Comparison of ENCODE assay signal across 11 cellular contexts in genomic region chr14:80390911-80391310, GRCh38.
DNase-seq lines count a peak whose midpoint lies in the region; ATAC-seq, FAIRE-seq and TF ChIP-seq lines count a peak whose summit lies in the region.
"Had no signal": no experiment of that assay in that cellular context is flagged by ENCODE, and none has a peak within 500 bp of the region (broad histone marks: within the 10 kb centered on the region; RNA-seq: fewer than 3 reads in every experiment).

No MANE protein-coding gene starts in this region.

- no peaks in the 10 kb centered on the region for H4K20me1 ChIP-seq in neural cell (ENCODE audit: insufficient read depth)

- H3K9ac ChIP-seq in neural cell (ENCODE audit: low read length): no peak overlapping the region

- H3K9me2 ChIP-seq in neural cell (ENCODE audit: insufficient read depth, low read length): no peaks in the 10 kb centered on the region

- ATAC-seq in esophagus mucosa (peak; percentile 92), HG03139 (IDR thresholded peaks at IDR 0.05; ENCODE audit: unreplicated experiment) (no peak)

- DNase-seq in ELR (ENCODE audit: low read depth) (peak; percentile 84), RCC 7860 (ENCODE audit: low spot score) (peak; percentile 85), CD1c-positive myeloid dendritic cell (ENCODE audit: extremely low spot score) (no peak), NCI-H748 (lab: John Stamatoyannopoulos, UW; ENCODE audit: unreplicated experiment) (no peak), hippocampal formation (lab: John Stamatoyannopoulos, UW) (no peak)
- DNase-seq: Caco-2; NCI-H1694; stimulated activated CD4-positive, alpha-beta T cell treated with anti-CD3 and anti-CD28 coated beads, Interleukin-15, amount 100 ng/mL, for 24 hours had no signal

- TF ChIP-seq CTCF in neural cell (IDR thresholded peaks at IDR 0.05; ENCODE audit: poor library complexity, severe bottlenecking): no peak

- H3K4me2 ChIP-seq in neural cell (ENCODE audit: low read length): no peak overlapping the region

- H3K79me2 ChIP-seq in neural cell (replicated peaks; ENCODE audit: insufficient read depth, low read length): no peaks in the 10 kb centered on the region

- TF ChIP-seq RAD21 in neural cell (conservative IDR thresholded peaks at IDR 0.05): no peak

- no peak overlapping the region for H3K27ac ChIP-seq in neural cell (ENCODE audit: low read length)

- FAIRE-seq in RCC 7860 (lab: Jason Lieb, UNC): peak; percentile 60

- no peaks in the 10 kb centered on the region for H3K36me3 ChIP-seq in neural cell (ENCODE audit: insufficient read depth, low read length)

- H3K9me3 ChIP-seq in neural cell (ENCODE audit: low read length): no peaks in the 10 kb centered on the region
- H3K9me3 ChIP-seq: Caco-2 had no signal

- no peak overlapping the region for H2AFZ ChIP-seq in neural cell (ENCODE audit: low read depth, low read length)

- TF ChIP-seq EP300 in neural cell (conservative IDR thresholded peaks at IDR 0.05; ENCODE audit: poor library complexity, severe bottlenecking): peak; percentile 70

- no peak overlapping the region for H3K4me3 ChIP-seq in neural cell (ENCODE audit: low read length)

- H3K27me3 ChIP-seq in neural cell (ENCODE audit: insufficient read depth, low read depth, low read length): no peaks in the 10 kb centered on the region

- H3F3A ChIP-seq in neural cell (ENCODE audit: insufficient read depth, low read length, poor library complexity, severe bottlenecking): no peaks in the 10 kb centered on the region

TF ChIP-seq in neural cell, 6 proteins besides CTCF, POLR2A, EP300 and RAD21:
- TF ChIP-seq, protein P1, sequence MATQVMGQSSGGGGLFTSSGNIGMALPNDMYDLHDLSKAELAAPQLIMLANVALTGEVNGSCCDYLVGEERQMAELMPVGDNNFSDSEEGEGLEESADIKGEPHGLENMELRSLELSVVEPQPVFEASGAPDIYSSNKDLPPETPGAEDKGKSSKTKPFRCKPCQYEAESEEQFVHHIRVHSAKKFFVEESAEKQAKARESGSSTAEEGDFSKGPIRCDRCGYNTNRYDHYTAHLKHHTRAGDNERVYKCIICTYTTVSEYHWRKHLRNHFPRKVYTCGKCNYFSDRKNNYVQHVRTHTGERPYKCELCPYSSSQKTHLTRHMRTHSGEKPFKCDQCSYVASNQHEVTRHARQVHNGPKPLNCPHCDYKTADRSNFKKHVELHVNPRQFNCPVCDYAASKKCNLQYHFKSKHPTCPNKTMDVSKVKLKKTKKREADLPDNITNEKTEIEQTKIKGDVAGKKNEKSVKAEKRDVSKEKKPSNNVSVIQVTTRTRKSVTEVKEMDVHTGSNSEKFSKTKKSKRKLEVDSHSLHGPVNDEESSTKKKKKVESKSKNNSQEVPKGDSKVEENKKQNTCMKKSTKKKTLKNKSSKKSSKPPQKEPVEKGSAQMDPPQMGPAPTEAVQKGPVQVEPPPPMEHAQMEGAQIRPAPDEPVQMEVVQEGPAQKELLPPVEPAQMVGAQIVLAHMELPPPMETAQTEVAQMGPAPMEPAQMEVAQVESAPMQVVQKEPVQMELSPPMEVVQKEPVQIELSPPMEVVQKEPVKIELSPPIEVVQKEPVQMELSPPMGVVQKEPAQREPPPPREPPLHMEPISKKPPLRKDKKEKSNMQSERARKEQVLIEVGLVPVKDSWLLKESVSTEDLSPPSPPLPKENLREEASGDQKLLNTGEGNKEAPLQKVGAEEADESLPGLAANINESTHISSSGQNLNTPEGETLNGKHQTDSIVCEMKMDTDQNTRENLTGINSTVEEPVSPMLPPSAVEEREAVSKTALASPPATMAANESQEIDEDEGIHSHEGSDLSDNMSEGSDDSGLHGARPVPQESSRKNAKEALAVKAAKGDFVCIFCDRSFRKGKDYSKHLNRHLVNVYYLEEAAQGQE (IDR thresholded peaks at IDR 0.05; ENCODE audit: borderline replicate concordance): no peak
- no peak for TF ChIP-seq TAF1 (IDR thresholded peaks at IDR 0.05; ENCODE audit: low read depth)
- no peak for TF ChIP-seq POLR2AphosphoS5 (IDR thresholded peaks at IDR 0.05)
- TF ChIP-seq MXI1 (conservative IDR thresholded peaks at IDR 0.05; ENCODE audit: poor library complexity, severe bottlenecking): no peak
- TF ChIP-seq EZH2 (IDR thresholded peaks at IDR 0.05; ENCODE audit: borderline replicate concordance, insufficient read depth, low read length, poor library complexity, severe bottlenecking): no peak
- TF ChIP-seq SMC3 (conservative IDR thresholded peaks at IDR 0.05; ENCODE audit: poor library complexity): no peak

Comparison
In these comparisons a context has a peak if more than half of its experiments do, and no peak if none do; other contexts are left out.
1. DNase-seq: peak in ELR (single experiment) and RCC 7860 (single experiment); none in CD1c-positive myeloid dendritic cell (single experiment), NCI-H748 (single experiment) and hippocampal formation (0 of 2).